ENCODE assay signal across 15 cellular contexts in genomic region chr20:10115021-10115420, GRCh38.
A peak's percentile ranks its signal among the peaks of the same experiment; 100 is the strongest.
DNase-seq lines count a peak whose midpoint lies in the region; ATAC-seq, FAIRE-seq and TF ChIP-seq lines count a peak whose summit lies in the region.
"Had no signal": no experiment of that assay in that cellular context is flagged by ENCODE, and none has a peak within 500 bp of the region (broad histone marks: within the 10 kb centered on the region; RNA-seq: fewer than 3 reads in every experiment).

No MANE protein-coding gene starts in this region.

- TF ChIP-seq CTCF in foreskin fibroblast (IDR thresholded peaks at IDR 0.05; ENCODE audit: low read depth, low read length) = no peak
- no peak for TF ChIP-seq CTCF in CD4-positive, alpha-beta T cell (IDR thresholded peaks at IDR 0.05)

- H3K4me3 Mint-ChIP-seq in activated T-helper 2 cell treated with anti-CD3 and anti-CD28 coated beads, Interferon-gamma antibody, Interleukin-2, Interleukin-4, amounts not matched to agents 10 μg/mL and 5 μg/mL and 100 μg/mL, durations not matched to agents 14 hours and 24 hours and 36 hours (ENCODE audit: low read depth) = no peak overlapping the region
- no peak overlapping the region for H3K4me3 Mint-ChIP-seq in CD4-positive, alpha-beta T cell
- H3K4me3 Mint-ChIP-seq: activated T-helper 1 cell treated with anti-CD3 and anti-CD28 coated beads, Interleukin-12 subunit alpha, Interleukin-12 subunit beta, Interleukin-2, Interleukin-4 antibody, amounts not matched to agents 30 ng/mL and 10 ng/mL and 1 ng/mL, durations not matched to agents 14 hours and 24 hours and 36 hours; central memory CD8-positive, alpha-beta T cell had no signal

- H3K4me1 Mint-ChIP-seq in activated T-helper 2 cell treated with anti-CD3 and anti-CD28 coated beads, Interferon-gamma antibody, Interleukin-2, Interleukin-4, amounts not matched to agents 10 μg/mL and 5 μg/mL and 100 μg/mL, durations not matched to agents 14 hours and 24 hours and 36 hours (ENCODE audit: low read depth) = peaks cover 18% of the 10 kb centered on the region
- H3K4me1 Mint-ChIP-seq in CD4-positive, alpha-beta T cell (ENCODE audit: low read depth) = peaks cover 7% of the 10 kb centered on the region
- H3K4me1 Mint-ChIP-seq: central memory CD8-positive, alpha-beta T cell had no signal

- H3K36me3 Mint-ChIP-seq in activated T-helper 2 cell treated with anti-CD3 and anti-CD28 coated beads, Interferon-gamma antibody, Interleukin-2, Interleukin-4, amounts not matched to agents 10 μg/mL and 5 μg/mL and 100 μg/mL, durations not matched to agents 14 hours and 24 hours and 36 hours (ENCODE audit: low read depth) = no peaks in the 10 kb centered on the region
- H3K36me3 Mint-ChIP-seq in CD4-positive, alpha-beta T cell (ENCODE audit: low read depth) = no peaks in the 10 kb centered on the region

- H3K27ac Mint-ChIP-seq in activated T-helper 2 cell treated with anti-CD3 and anti-CD28 coated beads, Interferon-gamma antibody, Interleukin-2, Interleukin-4, amounts not matched to agents 10 μg/mL and 5 μg/mL and 100 μg/mL, durations not matched to agents 14 hours and 24 hours and 36 hours = no peak overlapping the region
- H3K27ac Mint-ChIP-seq in CD4-positive, alpha-beta T cell = no peak overlapping the region
- H3K27ac Mint-ChIP-seq: activated T-helper 1 cell treated with anti-CD3 and anti-CD28 coated beads, Interleukin-12 subunit alpha, Interleukin-12 subunit beta, Interleukin-2, Interleukin-4 antibody, amounts not matched to agents 30 ng/mL and 10 ng/mL and 1 ng/mL, durations not matched to agents 14 hours and 24 hours and 36 hours had no signal

- peak; percentile 73 for DNase-seq in A172 (ENCODE audit: low spot score)
- DNase-seq in H4 (ENCODE audit: low spot score) = peak; percentile 66
- peak; percentile 86 for DNase-seq in SW480 (ENCODE audit: low spot score)
- peak; percentile 74 to 86 for DNase-seq in foreskin fibroblast
- DNase-seq in frontal cortex (ENCODE audit: low spot score in 2 of 2) = no peak
- DNase-seq in activated T-helper 2 cell treated with anti-CD3 and anti-CD28 coated beads, Interferon-gamma antibody, Interleukin-2, Interleukin-4, amounts not matched to agents 10 μg/mL and 5 μg/mL and 100 μg/mL, durations not matched to agents 14 hours and 24 hours and 36 hours (ENCODE audit: low spot score) = no peak
- no peak for DNase-seq in CD4-positive, alpha-beta T cell
- no peak for DNase-seq in T1000 (lab: John Stamatoyannopoulos, UW)
- DNase-seq: activated CD4-positive, alpha-beta T cell treated with anti-CD3 and anti-CD28 coated beads for 48 hours; stimulated activated CD4-positive, alpha-beta T cell treated with anti-CD3 and anti-CD28 coated beads, Interleukin-15, amount 100 ng/mL, for 24 hours; stimulated activated CD8-positive, alpha-beta memory T cell treated with anti-CD3 and anti-CD28 coated beads, Interleukin-4, amount 100 ng/mL, for 48 hours had no signal

- no peaks in the 10 kb centered on the region for H3K27me3 Mint-ChIP-seq in activated T-helper 2 cell treated with anti-CD3 and anti-CD28 coated beads, Interferon-gamma antibody, Interleukin-2, Interleukin-4, amounts not matched to agents 10 μg/mL and 5 μg/mL and 100 μg/mL, durations not matched to agents 14 hours and 24 hours and 36 hours (ENCODE audit: low read depth)
- peaks cover 1% of the 10 kb centered on the region for H3K27me3 Mint-ChIP-seq in CD4-positive, alpha-beta T cell

- H3K4me3 ChIP-seq in foreskin fibroblast (ENCODE audit: low read depth in 1 of 2, low read length in 2 of 2) = no peak overlapping the region

- FAIRE-seq in frontal cortex (lab: Jason Lieb, UNC) = no peak

- H3K9me3 ChIP-seq in CD4-positive, alpha-beta T cell (ENCODE audit: control insufficient read depth, low read length) = no peaks in the 10 kb centered on the region

- H3K9me3 Mint-ChIP-seq in activated T-helper 2 cell treated with anti-CD3 and anti-CD28 coated beads, Interferon-gamma antibody, Interleukin-2, Interleukin-4, amounts not matched to agents 10 μg/mL and 5 μg/mL and 100 μg/mL, durations not matched to agents 14 hours and 24 hours and 36 hours = no peaks in the 10 kb centered on the region
- H3K9me3 Mint-ChIP-seq in CD4-positive, alpha-beta T cell = no peaks in the 10 kb centered on the region
- H3K9me3 Mint-ChIP-seq: activated T-helper 1 cell treated with anti-CD3 and anti-CD28 coated beads, Interleukin-12 subunit alpha, Interleukin-12 subunit beta, Interleukin-2, Interleukin-4 antibody, amounts not matched to agents 30 ng/mL and 10 ng/mL and 1 ng/mL, durations not matched to agents 14 hours and 24 hours and 36 hours; central memory CD8-positive, alpha-beta T cell had no signal

- H3K27ac ChIP-seq in CD4-positive, alpha-beta T cell (ENCODE audit: low read depth, low read length) = no peak overlapping the region
- H3K27ac ChIP-seq: KMS-11, parathyroid adenoma had no signal

- intact Hi-C loops in activated T-helper 2 cell treated with anti-CD3 and anti-CD28 coated beads, Interferon-gamma antibody, Interleukin-2, Interleukin-4, amounts not matched to agents 10 μg/mL and 5 μg/mL and 100 μg/mL, durations not matched to agents 14 hours and 24 hours and 36 hours (cut with micrococcal nuclease) = loop anchor here (10.0 kb wide), 2 partner anchors 100 to 240 kb away; partner anchors contain the start of gene SNAP25
- intact Hi-C loops in CD4-positive, alpha-beta T cell (cut with DNase I, micrococcal nuclease) = no loop called here

- POLR2A ChIA-PET in CD4-positive, alpha-beta T cell (lab: Charles Lee) = no interaction called here

- no peak for ATAC-seq in CD4-positive, alpha-beta T cell (ENCODE audit: poor library complexity)

- CTCF ChIA-PET in CD4-positive, alpha-beta T cell (lab: Charles Lee) = interaction anchor here (0.9 to 1.1 kb wide), 2 partner anchors 11 to 137 kb away, joined by 3 read pairs; no protein-coding TSS in a partner anchor

- H3K27me3 ChIP-seq in CD4-positive, alpha-beta T cell (ENCODE audit: control insufficient read depth, insufficient read depth, low read length) = no peaks in the 10 kb centered on the region

Comparison
In these comparisons a context has a peak if more than half of its experiments do, and no peak if none do; other contexts are left out.
1. DNase-seq: peak in A172 (single experiment), H4 (single experiment), SW480 (single experiment) and foreskin fibroblast (2 of 2); none in frontal cortex (0 of 2), activated T-helper 2 cell treated with anti-CD3 and anti-CD28 coated beads, Interferon-gamma antibody, Interleukin-2, Interleukin-4, amounts not matched to agents 10 μg/mL and 5 μg/mL and 100 μg/mL, durations not matched to agents 14 hours and 24 hours and 36 hours (single experiment), CD4-positive, alpha-beta T cell (0 of 10) and T1000 (single experiment).